13 cellular contexts compared by ENCODE assay signal in genomic region chr9:130024597-130024994, GRCh38. TPM values are rescaled to one million over a fixed set of nuclear protein-coding genes. Genes with fewer than 3 reads are reported as not detected.
A peak's percentile ranks its signal among the peaks of the same experiment; 100 is the strongest.
DNase-seq lines count a peak whose midpoint lies in the region; ATAC-seq and TF ChIP-seq lines count a peak whose summit lies in the region.
"Had no signal": no experiment of that assay in that cellular context is flagged by ENCODE, and none has a peak within 500 bp of the region (broad histone marks: within the 10 kb centered on the region; RNA-seq: fewer than 3 reads in every experiment).

No MANE protein-coding gene starts in this region.

- no peaks in the 10 kb centered on the region for H3K9me3 ChIP-seq in PC-3 (ENCODE audit: low read length)

- ATAC-seq in activated CD8-positive, alpha-beta T cell treated with anti-CD3 and anti-CD28 coated beads for 36 hours: no peak
- ATAC-seq in activated CD8-positive, alpha-beta T cell treated with anti-CD3 and anti-CD28 coated beads, Interleukin-2, amount 10 ng/mL, durations not matched to agents 7 days and 5 days: no peak
- peak; percentile 63 for ATAC-seq in PC-3
- no peak for ATAC-seq in stimulated activated naive B cell treated with anti-CD40 and anti-IgM and Interleukin-4, amounts not matched to agents 10 μg/mL and 1 μg/mL and 100 μg/mL, for 72 hours (replicated peaks)
- no peak for ATAC-seq in HG03442 (IDR thresholded peaks at IDR 0.05; ENCODE audit: unreplicated experiment)

- no peaks in the 10 kb centered on the region for H3K9me3 Mint-ChIP-seq in activated CD8-positive, alpha-beta T cell treated with anti-CD3 and anti-CD28 coated beads for 36 hours
- H3K9me3 Mint-ChIP-seq in activated CD8-positive, alpha-beta T cell treated with anti-CD3 and anti-CD28 coated beads, Interleukin-2, amount 10 ng/mL, durations not matched to agents 7 days and 5 days (ENCODE audit: insufficient read depth): no peaks in the 10 kb centered on the region
- H3K9me3 Mint-ChIP-seq in stimulated activated naive B cell treated with anti-CD40 and anti-IgM and Interleukin-4, amounts not matched to agents 10 μg/mL and 1 μg/mL and 100 μg/mL, for 72 hours: peaks cover 0 to 2% of the 10 kb centered on the region in 2 donors

- CTCF ChIA-PET in activated CD8-positive, alpha-beta T cell treated with anti-CD3 and anti-CD28 coated beads for 36 hours (lab: Charles Lee): no interaction called here
- CTCF ChIA-PET in activated CD8-positive, alpha-beta T cell treated with anti-CD3 and anti-CD28 coated beads, Interleukin-2, amount 10 ng/mL, durations not matched to agents 7 days and 5 days (lab: Charles Lee): no interaction called here
- CTCF ChIA-PET in PC-3 (lab: Charles Lee): no interaction called here

- no TSS peak for BruUV-seq in PC-3 (replicated peaks; lab: Mats Ljungman, UMichigan)

- H3F3A ChIP-seq in PC-3 (ENCODE audit: low read length, unreplicated experiment): peaks cover 8% of the 10 kb centered on the region

- DNase-seq in activated CD8-positive, alpha-beta T cell treated with anti-CD3 and anti-CD28 coated beads for 36 hours: no peak
- no peak for DNase-seq in activated CD8-positive, alpha-beta T cell treated with anti-CD3 and anti-CD28 coated beads, Interleukin-2, amount 10 ng/mL, durations not matched to agents 7 days and 5 days
- DNase-seq in PC-3 (peak; percentile 94), epithelial cell of prostate (ENCODE audit: low read depth, low spot score) (peak; percentile 79), posterior vena cava (ENCODE audit: low spot score) (no peak), NOMO-1 treated with dmso at 0.1 percent for 144 hours (lab: John Stamatoyannopoulos, UW; ENCODE audit: unreplicated experiment) (no peak)
- DNase-seq in stimulated activated naive B cell treated with anti-CD40 and anti-IgM and Interleukin-4, amounts not matched to agents 10 μg/mL and 1 μg/mL and 100 μg/mL, for 72 hours: no peak
- DNase-seq: activated effector memory CD4-positive, alpha-beta T cell treated with Interleukin-2 at 50 U/mL for 16 hours; foreskin fibroblast; GDM1; NCI-H1417 treated with DMSO at 0.1 percent for 48 hours; substantia nigra had no signal

- no peak for TF ChIP-seq CTCF in activated CD8-positive, alpha-beta T cell treated with anti-CD3 and anti-CD28 coated beads for 36 hours (IDR thresholded peaks at IDR 0.05)
- TF ChIP-seq CTCF in PC-3 (conservative IDR thresholded peaks at IDR 0.05; ENCODE audit: low read depth, low read length): no peak

- H3K27ac Mint-ChIP-seq in activated CD8-positive, alpha-beta T cell treated with anti-CD3 and anti-CD28 coated beads for 36 hours: peak overlapping the region; percentile 99
- no peak overlapping the region for H3K27ac Mint-ChIP-seq in activated CD8-positive, alpha-beta T cell treated with anti-CD3 and anti-CD28 coated beads, Interleukin-2, amount 10 ng/mL, durations not matched to agents 7 days and 5 days
- peak overlapping the region; percentile 95 for H3K27ac Mint-ChIP-seq in stimulated activated naive B cell treated with anti-CD40 and anti-IgM and Interleukin-4, amounts not matched to agents 10 μg/mL and 1 μg/mL and 100 μg/mL, for 72 hours

- H3K4me3 ChIP-seq in PC-3 (ENCODE audit: low read length): peak overlapping the region; percentile 51; the same call in 1 of the 2 replicates

- H3K27me3 Mint-ChIP-seq in activated CD8-positive, alpha-beta T cell treated with anti-CD3 and anti-CD28 coated beads for 36 hours: no peaks in the 10 kb centered on the region
- H3K27me3 Mint-ChIP-seq in activated CD8-positive, alpha-beta T cell treated with anti-CD3 and anti-CD28 coated beads, Interleukin-2, amount 10 ng/mL, durations not matched to agents 7 days and 5 days (ENCODE audit: low read depth): no peaks in the 10 kb centered on the region
- no peaks in the 10 kb centered on the region for H3K27me3 Mint-ChIP-seq in stimulated activated naive B cell treated with anti-CD40 and anti-IgM and Interleukin-4, amounts not matched to agents 10 μg/mL and 1 μg/mL and 100 μg/mL, for 72 hours

- H3K36me3 ChIP-seq in PC-3 (ENCODE audit: low read depth, low read length): no peaks in the 10 kb centered on the region

- H3K79me2 ChIP-seq in PC-3 (ENCODE audit: low read length): peaks cover 86% of the 10 kb centered on the region

- no peaks in the 10 kb centered on the region; the same call in 1 of the 2 replicates for H3K9me2 ChIP-seq in PC-3 (replicated peaks; ENCODE audit: low read length)

- no peak overlapping the region for H3K4me3 Mint-ChIP-seq in activated CD8-positive, alpha-beta T cell treated with anti-CD3 and anti-CD28 coated beads for 36 hours
- no peak overlapping the region for H3K4me3 Mint-ChIP-seq in activated CD8-positive, alpha-beta T cell treated with anti-CD3 and anti-CD28 coated beads, Interleukin-2, amount 10 ng/mL, durations not matched to agents 7 days and 5 days
- peak overlapping the region; percentile 68 to 69 for H3K4me3 Mint-ChIP-seq in stimulated activated naive B cell treated with anti-CD40 and anti-IgM and Interleukin-4, amounts not matched to agents 10 μg/mL and 1 μg/mL and 100 μg/mL, for 72 hours

- no peaks in the 10 kb centered on the region for H4K20me1 ChIP-seq in PC-3 (ENCODE audit: low read length)

- POLR2A ChIA-PET in activated CD8-positive, alpha-beta T cell treated with anti-CD3 and anti-CD28 coated beads for 36 hours (lab: Charles Lee): interaction anchor here (0.7 to 8.7 kb wide), 6 partner anchors 7 to 37 kb away, joined by 3 to 104 read pairs (median 16); partner anchors contain the start of gene FNBP1
- POLR2A ChIA-PET in activated CD8-positive, alpha-beta T cell treated with anti-CD3 and anti-CD28 coated beads, Interleukin-2, amount 10 ng/mL, durations not matched to agents 7 days and 5 days (lab: Charles Lee): interaction anchor here (1.0 kb wide), 1 partner anchor 15 kb away, joined by 4 read pairs; no protein-coding TSS in a partner anchor
- POLR2A ChIA-PET in PC-3 (lab: Charles Lee; ENCODE audit: unreplicated experiment): no interaction called here

- H3K27ac ChIP-seq in PC-3 (ENCODE audit: low read length) (peak overlapping the region; percentile 89), epithelial cell of prostate (peak overlapping the region; percentile 68)

- no peaks in the 10 kb centered on the region for H3K27me3 ChIP-seq in PC-3 (ENCODE audit: low read length)

- peaks cover 95% of the 10 kb centered on the region for H3K4me1 Mint-ChIP-seq in activated CD8-positive, alpha-beta T cell treated with anti-CD3 and anti-CD28 coated beads for 36 hours (ENCODE audit: low read depth)
- H3K4me1 Mint-ChIP-seq in activated CD8-positive, alpha-beta T cell treated with anti-CD3 and anti-CD28 coated beads, Interleukin-2, amount 10 ng/mL, durations not matched to agents 7 days and 5 days (ENCODE audit: low read depth): peaks cover 92% of the 10 kb centered on the region
- peaks cover 54 to 97% of the 10 kb centered on the region in 2 donors for H3K4me1 Mint-ChIP-seq in stimulated activated naive B cell treated with anti-CD40 and anti-IgM and Interleukin-4, amounts not matched to agents 10 μg/mL and 1 μg/mL and 100 μg/mL, for 72 hours

- peaks cover 83% of the 10 kb centered on the region for H3K36me3 Mint-ChIP-seq in activated CD8-positive, alpha-beta T cell treated with anti-CD3 and anti-CD28 coated beads for 36 hours (ENCODE audit: low read depth)
- H3K36me3 Mint-ChIP-seq in activated CD8-positive, alpha-beta T cell treated with anti-CD3 and anti-CD28 coated beads, Interleukin-2, amount 10 ng/mL, durations not matched to agents 7 days and 5 days (ENCODE audit: low read depth): peaks cover 63% of the 10 kb centered on the region
- peaks cover 37 to 67% of the 10 kb centered on the region in 2 donors for H3K36me3 Mint-ChIP-seq in stimulated activated naive B cell treated with anti-CD40 and anti-IgM and Interleukin-4, amounts not matched to agents 10 μg/mL and 1 μg/mL and 100 μg/mL, for 72 hours

- H3K9ac ChIP-seq in PC-3 (ENCODE audit: low read length): peak overlapping the region; percentile 28

- no peak overlapping the region for H2AFZ ChIP-seq in PC-3 (ENCODE audit: low read length)

- peak overlapping the region; percentile 80 for H3K4me2 ChIP-seq in PC-3 (ENCODE audit: low read length)

- H3K4me1 ChIP-seq in PC-3 (ENCODE audit: insufficient read depth, low read length): peaks cover 83% of the 10 kb centered on the region

- intact Hi-C loops in activated CD8-positive, alpha-beta T cell treated with anti-CD3 and anti-CD28 coated beads for 36 hours (cut with micrococcal nuclease): no loop called here
- intact Hi-C loops in PC-3 (cut with micrococcal nuclease): loop anchor here (1.0 kb wide), 1 partner anchor 56 kb away; no protein-coding TSS in a partner anchor
- intact Hi-C loops in posterior vena cava (cut with DNase I): loop anchor here in 1 of 2 donors (10.0 kb wide), 1 partner anchor 130 kb away; no protein-coding TSS in a partner anchor

RNA-seq across cellular contexts. Expression of gene FNBP1, which starts 18.4 kb away (rescaled TPM):
- 100 to 1,000 TPM; 266 to 268 TPM for total RNA-seq in activated CD8-positive, alpha-beta T cell treated with anti-CD3 and anti-CD28 coated beads for 36 hours
- total RNA-seq in activated CD8-positive, alpha-beta T cell treated with anti-CD3 and anti-CD28 coated beads, Interleukin-2, amount 10 ng/mL, durations not matched to agents 7 days and 5 days: 100 to 1,000 TPM; 173 to 176 TPM
- total RNA-seq in PC-3 (2014; rRNA removed): 30.8 and 39.6 TPM in 2 replicates
- 100 to 1,000 TPM; 116 to 165 TPM for total RNA-seq in posterior vena cava

RNA-seq across cellular contexts. Expression of gene GPR107, which starts 29.1 kb away (rescaled TPM):
- total RNA-seq in activated CD8-positive, alpha-beta T cell treated with anti-CD3 and anti-CD28 coated beads for 36 hours: 10 to 100 TPM; 18.2 to 19.0 TPM
- 10 to 100 TPM; 22.5 to 24.4 TPM for total RNA-seq in activated CD8-positive, alpha-beta T cell treated with anti-CD3 and anti-CD28 coated beads, Interleukin-2, amount 10 ng/mL, durations not matched to agents 7 days and 5 days
- total RNA-seq in PC-3 (2014; rRNA removed): 11.4 and 15.4 TPM in 2 replicates
- 10 to 100 TPM; 38.3 to 38.9 TPM for total RNA-seq in posterior vena cava

Comparison
In these comparisons a context has a peak if more than half of its experiments do, and no peak if none do; other contexts are left out.
1. DNase-seq: peak in PC-3 (single experiment) and epithelial cell of prostate (single experiment); none in activated CD8-positive, alpha-beta T cell treated with anti-CD3 and anti-CD28 coated beads for 36 hours (single experiment), activated CD8-positive, alpha-beta T cell treated with anti-CD3 and anti-CD28 coated beads, Interleukin-2, amount 10 ng/mL, durations not matched to agents 7 days and 5 days (single experiment), stimulated activated naive B cell treated with anti-CD40 and anti-IgM and Interleukin-4, amounts not matched to agents 10 μg/mL and 1 μg/mL and 100 μg/mL, for 72 hours (single experiment), posterior vena cava (single experiment) and NOMO-1 treated with dmso at 0.1 percent for 144 hours (single experiment).
2. H3K4me3 Mint-ChIP-seq: peak in stimulated activated naive B cell treated with anti-CD40 and anti-IgM and Interleukin-4, amounts not matched to agents 10 μg/mL and 1 μg/mL and 100 μg/mL, for 72 hours (2 of 2); none in activated CD8-positive, alpha-beta T cell treated with anti-CD3 and anti-CD28 coated beads for 36 hours (single experiment) and activated CD8-positive, alpha-beta T cell treated with anti-CD3 and anti-CD28 coated beads, Interleukin-2, amount 10 ng/mL, durations not matched to agents 7 days and 5 days (single experiment).